In the genomic region with DNA sequence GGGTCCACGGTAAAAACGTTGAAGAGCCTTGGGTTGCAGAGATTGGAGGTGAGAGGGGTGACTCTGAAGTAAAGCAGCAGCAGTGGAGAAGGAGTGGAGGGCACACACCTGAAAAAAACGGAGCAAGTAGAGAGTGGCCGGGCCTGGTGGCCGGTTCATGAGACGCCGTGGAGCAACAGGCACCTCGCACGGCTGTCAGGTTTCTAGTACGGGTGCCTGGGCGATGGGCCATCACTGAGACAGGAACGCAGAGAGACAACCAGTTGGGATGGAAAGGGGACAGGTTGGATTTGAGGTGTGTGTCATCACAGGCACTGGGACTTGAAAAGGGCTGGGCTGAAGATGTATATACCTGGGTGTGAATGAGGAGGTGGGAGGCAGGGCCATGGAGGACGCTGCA, we compare ENCODE assay signal across 15 cellular contexts.
DNase-seq lines count a peak whose midpoint lies in the region; ATAC-seq and TF ChIP-seq lines count a peak whose summit lies in the region.
"Had no signal": no experiment of that assay in that cellular context is flagged by ENCODE, and none has a peak within 500 bp of the region (broad histone marks: within the 10 kb centered on the region; RNA-seq: fewer than 3 reads in every experiment).

No MANE protein-coding gene starts in this region.

- H3K27me3 ChIP-seq in psoas muscle (ENCODE audit: insufficient read depth in 3 of 3, low read length in 2 of 3) = no peaks in the 10 kb centered on the region
- H3K27me3 ChIP-seq: BLaER1 treated with 17β-estradiol and CSF1 and Interleukin-3, amounts not matched to agents 10 nM and 100 nM had no signal

- no peak overlapping the region for H3K27ac ChIP-seq in psoas muscle
- H3K27ac ChIP-seq: HL-60 had no signal

- H3K27me3 Mint-ChIP-seq in HFFc6 (ENCODE audit: insufficient read depth) (peaks cover 1% of the 10 kb centered on the region; the same call in 1 of the 2 replicates), osteocyte (ENCODE audit: unreplicated experiment) (no peaks in the 10 kb centered on the region)
- peaks cover 8% of the 10 kb centered on the region for H3K27me3 Mint-ChIP-seq in stimulated activated naive CD8-positive, alpha-beta T cell treated with anti-CD3 and anti-CD28 coated beads, Interleukin-15, amount 100 ng/mL, for 72 hours

- H3K36me3 ChIP-seq in psoas muscle (ENCODE audit: insufficient read depth in 1 of 2, low read depth in 1 of 2) = no peaks in the 10 kb centered on the region

- DNase-seq in G401 (ENCODE audit: low spot score) = peak; percentile 81
- no peak for DNase-seq in HFFc6
- peak; percentile 77 for DNase-seq in cerebellar cortex (ENCODE audit: low spot score)
- peak; percentile 64 for DNase-seq in osteocyte (ENCODE audit: extremely low spot score, unreplicated experiment)
- no peak for DNase-seq in psoas muscle
- no peak for DNase-seq in stimulated activated naive CD8-positive, alpha-beta T cell treated with anti-CD3 and anti-CD28 coated beads, Interleukin-15, amount 100 ng/mL, for 72 hours
- DNase-seq: ACHN; CD4-positive, CD25-positive, alpha-beta regulatory T cell; DMS 273 treated with DMSO at 0.1 percent for 48 hours; HCEC 1CT; KBM-7 had no signal

- no peaks in the 10 kb centered on the region for H3K4me1 ChIP-seq in psoas muscle

- H3K9me3 Mint-ChIP-seq in HFFc6 (no peaks in the 10 kb centered on the region), osteocyte (ENCODE audit: unreplicated experiment) (no peaks in the 10 kb centered on the region)
- no peaks in the 10 kb centered on the region for H3K9me3 Mint-ChIP-seq in stimulated activated naive CD8-positive, alpha-beta T cell treated with anti-CD3 and anti-CD28 coated beads, Interleukin-15, amount 100 ng/mL, for 72 hours

- in situ Hi-C loops in G401 (cut with HindIII; ENCODE audit: low sequenced_read_pairs) = no loop called here

- peaks cover 77% of the 10 kb centered on the region for H3K4me1 Mint-ChIP-seq in HFFc6 (ENCODE audit: low read depth)
- peaks cover 45% of the 10 kb centered on the region for H3K4me1 Mint-ChIP-seq in osteocyte (ENCODE audit: unreplicated experiment)
- H3K4me1 Mint-ChIP-seq in stimulated activated naive CD8-positive, alpha-beta T cell treated with anti-CD3 and anti-CD28 coated beads, Interleukin-15, amount 100 ng/mL, for 72 hours = peaks cover 26% of the 10 kb centered on the region

- H3K27ac Mint-ChIP-seq in HFFc6 (peak overlapping the region; percentile 40), osteocyte (ENCODE audit: unreplicated experiment) (peak overlapping the region; percentile 11)
- H3K27ac Mint-ChIP-seq in stimulated activated naive CD8-positive, alpha-beta T cell treated with anti-CD3 and anti-CD28 coated beads, Interleukin-15, amount 100 ng/mL, for 72 hours = peak overlapping the region in 1 of 2 donors; percentile 23
- H3K27ac Mint-ChIP-seq: CD4-positive, CD25-positive, alpha-beta regulatory T cell had no signal

- no peak for ATAC-seq in HG03439 (IDR thresholded peaks at IDR 0.05; ENCODE audit: unreplicated experiment)
- ATAC-seq in psoas muscle = no peak
- ATAC-seq in stimulated activated naive CD8-positive, alpha-beta T cell treated with anti-CD3 and anti-CD28 coated beads, Interleukin-15, amount 100 ng/mL, for 72 hours = no peak
- ATAC-seq: GM12878 had no signal

- H3K4me3 Mint-ChIP-seq in HFFc6 (no peak overlapping the region), osteocyte (ENCODE audit: unreplicated experiment) (no peak overlapping the region)
- no peak overlapping the region for H3K4me3 Mint-ChIP-seq in stimulated activated naive CD8-positive, alpha-beta T cell treated with anti-CD3 and anti-CD28 coated beads, Interleukin-15, amount 100 ng/mL, for 72 hours

- TF ChIP-seq CTCF in HFFc6 (IDR thresholded peaks at IDR 0.05) (no peak), osteocyte (IDR thresholded peaks at IDR 0.05) (no peak), psoas muscle (IDR thresholded peaks at IDR 0.05) (no peak)

- H3K4me3 ChIP-seq in psoas muscle = no peak overlapping the region
- H3K4me3 ChIP-seq: BLaER1 treated with 17β-estradiol and CSF1 and Interleukin-3, amounts not matched to agents 10 nM and 100 nM; GM12878 had no signal

- intact Hi-C loops in psoas muscle (cut with DNase I) = no loop called here

- H3K9me3 ChIP-seq in psoas muscle = no peaks in the 10 kb centered on the region
- H3K9me3 ChIP-seq: BLaER1 treated with 17β-estradiol and CSF1 and Interleukin-3, amounts not matched to agents 10 nM and 100 nM had no signal

- H3K36me3 Mint-ChIP-seq in HFFc6 (ENCODE audit: low read depth) = peaks cover 70% of the 10 kb centered on the region
- peaks cover 50% of the 10 kb centered on the region for H3K36me3 Mint-ChIP-seq in osteocyte (ENCODE audit: unreplicated experiment)
- H3K36me3 Mint-ChIP-seq: CD4-positive, CD25-positive, alpha-beta regulatory T cell had no signal

- WGBS in psoas muscle, 3 donors = 95% methylated on average over 13 of the region's 13 CpGs

Comparison
In these comparisons a context has a peak if more than half of its experiments do, and no peak if none do; other contexts are left out.
1. DNase-seq: peak in G401 (single experiment), cerebellar cortex (single experiment) and osteocyte (single experiment); none in HFFc6 (single experiment), psoas muscle (0 of 2) and stimulated activated naive CD8-positive, alpha-beta T cell treated with anti-CD3 and anti-CD28 coated beads, Interleukin-15, amount 100 ng/mL, for 72 hours (0 of 2).